Comparison of ENCODE assay signal across 8 cellular contexts in the genomic region with DNA sequence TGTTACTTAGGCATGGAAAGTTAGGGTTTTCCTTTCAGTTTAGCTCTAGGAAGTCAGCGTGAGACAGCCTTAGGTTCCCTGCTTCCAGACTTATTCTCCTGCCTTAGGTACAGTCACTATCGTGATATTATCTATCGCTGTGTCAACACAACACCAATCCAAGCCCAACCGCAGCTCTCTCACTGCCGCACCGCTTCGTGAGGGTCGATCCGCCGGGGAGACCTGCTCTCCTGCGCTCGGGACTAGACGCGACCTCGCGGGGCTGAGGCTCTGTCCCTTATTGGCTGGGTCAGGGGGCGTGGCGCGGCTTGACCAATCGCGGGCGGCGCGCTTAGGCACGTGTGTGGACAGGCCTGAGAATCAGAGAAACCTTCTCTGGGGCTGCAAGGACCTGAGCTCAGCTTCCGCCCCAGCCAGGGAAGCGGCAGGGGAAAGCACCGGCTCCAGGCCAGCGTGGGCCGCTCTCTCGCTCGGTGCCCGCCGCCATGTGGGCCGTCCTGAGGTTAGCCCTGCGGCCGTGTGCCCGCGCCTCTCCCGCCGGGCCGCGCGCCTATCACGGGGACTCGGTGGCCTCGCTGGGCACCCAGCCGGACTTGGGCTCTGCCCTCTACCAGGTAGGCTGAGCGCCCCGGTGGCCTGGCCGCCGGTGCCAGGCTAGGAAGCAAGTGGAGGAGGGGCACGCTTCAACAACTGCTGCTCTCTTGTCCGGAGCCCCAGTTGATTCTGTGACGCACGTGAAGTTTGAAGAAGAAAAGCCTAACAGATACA. TPM values are rescaled to one million over a fixed set of nuclear protein-coding genes. Genes with fewer than 3 reads are reported as not detected.
A peak's percentile ranks its signal among the peaks of the same experiment; 100 is the strongest.
DNase-seq lines count a peak whose midpoint lies in the region; ATAC-seq and TF ChIP-seq lines count a peak whose summit lies in the region.

A gene (plus strand): TSS at position 400 of the 768 bp plus-strand sequence. CDS start 86 bp downstream, at position 486.

- no peaks in the 10 kb centered on the region for H3K36me3 ChIP-seq in smooth muscle cell (ENCODE audit: low read depth)

- no peaks in the 10 kb centered on the region for H3K27me3 Mint-ChIP-seq in activated B cell treated with CpG ODN at 0.5 μM for 24 hours

- POLR2A ChIA-PET in activated B cell treated with CpG ODN at 0.5 μM for 24 hours (lab: Charles Lee) = interaction anchor here (0.9 to 2.7 kb wide), 9 partner anchors 10 to 132 kb away, joined by 3 to 17 read pairs (median 3); a partner anchor contains a TSS

- H3K4me3 ChIP-seq in cardiac fibroblast (replicated peaks in 1 of 2; ENCODE audit: low read depth in 2 of 2, low read length in 2 of 2) (peak within 1 kb of the TSS; percentile 64 to 79), smooth muscle cell (peak within 1 kb of the TSS; percentile 52)

- no peaks in the 10 kb centered on the region for H3F3A ChIP-seq in smooth muscle cell (ENCODE audit: low read depth)

- no peaks in the 10 kb centered on the region for H3K4me1 ChIP-seq in smooth muscle cell (ENCODE audit: low read depth)

- H3K27ac ChIP-seq in smooth muscle cell (ENCODE audit: low read depth) = peak within 1 kb of the TSS; percentile 42

- 59% methylated on average over 42 of the region's 56 CpGs for WGBS in smooth muscle cell (ENCODE audit: low lambda C conversion rate)

- CTCF ChIA-PET in activated B cell treated with CpG ODN at 0.5 μM for 24 hours (lab: Charles Lee) = no interaction called here

- ATAC-seq in HG03175 (IDR thresholded peaks at IDR 0.05; ENCODE audit: unreplicated experiment) (peak; percentile 98), activated B cell treated with CpG ODN at 0.5 μM for 24 hours (ENCODE audit: low read depth) (peak; percentile 98)

- intact Hi-C loops in activated B cell treated with CpG ODN at 0.5 μM for 24 hours (cut with micrococcal nuclease) = loop anchor here (1.0 to 10.0 kb wide), 5 partner anchors 14 to 1978 kb away; a partner anchor contains a TSS

- no peak for TF ChIP-seq CTCF in activated B cell treated with CpG ODN at 0.5 μM for 24 hours (IDR thresholded peaks at IDR 0.05)
- no peak for TF ChIP-seq CTCF in cardiac fibroblast (IDR thresholded peaks at IDR 0.05; ENCODE audit: low read depth, low read length)
- no peak for TF ChIP-seq CTCF in smooth muscle cell (IDR thresholded peaks at IDR 0.05; ENCODE audit: borderline replicate concordance, insufficient read depth, poor library complexity, severe bottlenecking)

- TF ChIP-seq POLR2A in GM18951 (IDR thresholded peaks at IDR 0.05; ENCODE audit: extremely low read depth, insufficient read depth, insufficient read length) = peak; percentile 91

- H3K27ac Mint-ChIP-seq in activated B cell treated with CpG ODN at 0.5 μM for 24 hours = peak within 1 kb of the TSS; percentile 99

- peak within 1 kb of the TSS; percentile 48 for H3K9ac ChIP-seq in smooth muscle cell (ENCODE audit: low read depth)

- peak within 1 kb of the TSS; percentile 79 for H3K4me2 ChIP-seq in smooth muscle cell

- H3K9me3 ChIP-seq in smooth muscle cell (replicated peaks; ENCODE audit: low read depth) = no peaks in the 10 kb centered on the region

- H3K36me3 Mint-ChIP-seq in activated B cell treated with CpG ODN at 0.5 μM for 24 hours (ENCODE audit: low read depth) = peaks cover 10% of the 10 kb centered on the region

- H3K4me1 Mint-ChIP-seq in activated B cell treated with CpG ODN at 0.5 μM for 24 hours = peaks cover 43% of the 10 kb centered on the region

- in situ Hi-C loops in GM18951 (cut with MboI; ENCODE audit: low sequenced_read_pairs, unreplicated experiment) = no loop called here

- DNase-seq in AG08395 (ENCODE audit: low spot score) (peak; percentile 97), NCI-H226 (peak; percentile 98), activated B cell treated with CpG ODN at 0.5 μM for 24 hours (peak; percentile 93), cardiac fibroblast (ENCODE audit: low read depth in 2 of 2) (peak; percentile 95 to 97), iPS-NIHi7 (ENCODE audit: extremely low spot score) (peak; percentile 99), smooth muscle cell (lab: John Stamatoyannopoulos, UW; ENCODE audit: unreplicated experiment) (peak; percentile 47)

- H4K20me1 ChIP-seq in smooth muscle cell (ENCODE audit: low read depth) = no peaks in the 10 kb centered on the region

- H2AFZ ChIP-seq in smooth muscle cell (ENCODE audit: low read depth) = peak within 1 kb of the TSS; percentile 52

- H3K27me3 ChIP-seq in smooth muscle cell (ENCODE audit: low read depth) = no peaks in the 10 kb centered on the region

- peak within 1 kb of the TSS; percentile 97 for H3K4me3 Mint-ChIP-seq in activated B cell treated with CpG ODN at 0.5 μM for 24 hours

- no peaks in the 10 kb centered on the region for H3K79me2 ChIP-seq in smooth muscle cell (ENCODE audit: low read depth)

- no peaks in the 10 kb centered on the region for H3K9me3 Mint-ChIP-seq in activated B cell treated with CpG ODN at 0.5 μM for 24 hours

RNA-seq across cellular contexts. Expression of the gene that starts here (rescaled TPM):
- total RNA-seq in activated B cell treated with CpG ODN at 0.5 μM for 24 hours (68.5 and 70.4 TPM in 2 replicates), smooth muscle cell (9.7 and 11.4 TPM in 2 replicates)
- 5.5 and 8.0 TPM in 2 replicates for polyA plus RNA-seq in smooth muscle cell

Comparison
In these comparisons a context has a peak if more than half of its experiments do, and no peak if none do; other contexts are left out.
1. Peak in every context shown above with its lines: DNase-seq, ATAC-seq, H3K4me3 ChIP-seq and H3K27ac ChIP-seq.
2. DNase-seq: peak in every context shown above with its lines; median percentile 99 in iPS-NIHi7; 98 in NCI-H226; 97 in AG08395; 96 in cardiac fibroblast; 93 in activated B cell treated with CpG ODN at 0.5 μM for 24 hours; 47 in smooth muscle cell.